8 cellular contexts compared by ENCODE assay signal in genomic region chr19:8367327-8368001, GRCh38. TPM values are rescaled to one million over a fixed set of nuclear protein-coding genes. Genes with fewer than 3 reads are reported as not detected.
DNase-seq lines count a peak whose midpoint lies in the region; ATAC-seq and TF ChIP-seq lines count a peak whose summit lies in the region.

No MANE protein-coding gene starts in this region.

- peak overlapping the region; percentile 50 for H3K9ac ChIP-seq in smooth muscle cell (ENCODE audit: low read depth)

- H3K27me3 Mint-ChIP-seq in MCF 10A (ENCODE audit: insufficient read depth, unreplicated experiment), result no peaks in the 10 kb centered on the region
- peaks cover 63% of the 10 kb centered on the region for H3K27me3 Mint-ChIP-seq in activated naive CD8-positive, alpha-beta T cell treated with anti-CD3 and anti-CD28 coated beads for 36 hours

- intact Hi-C loops in MCF 10A (cut with micrococcal nuclease), result no loop called here

- TF ChIP-seq CTCF in MCF 10A (IDR thresholded peaks at IDR 0.05; ENCODE audit: unreplicated experiment) (no peak), smooth muscle cell (IDR thresholded peaks at IDR 0.05; ENCODE audit: borderline replicate concordance, insufficient read depth, poor library complexity, severe bottlenecking) (no peak)

- no peaks in the 10 kb centered on the region for H3K9me3 ChIP-seq in smooth muscle cell (replicated peaks; ENCODE audit: low read depth)

- peaks cover 6% of the 10 kb centered on the region for H3K36me3 Mint-ChIP-seq in MCF 10A (ENCODE audit: insufficient read depth, unreplicated experiment)
- H3K36me3 Mint-ChIP-seq in activated naive CD8-positive, alpha-beta T cell treated with anti-CD3 and anti-CD28 coated beads for 36 hours, result peaks cover 2% of the 10 kb centered on the region

- H3K4me3 Mint-ChIP-seq in MCF 10A (ENCODE audit: unreplicated experiment), result peak overlapping the region; percentile 39
- H3K4me3 Mint-ChIP-seq in activated naive CD8-positive, alpha-beta T cell treated with anti-CD3 and anti-CD28 coated beads for 36 hours, result no peak overlapping the region

- ATAC-seq in HG03135 (IDR thresholded peaks at IDR 0.05; ENCODE audit: unreplicated experiment) (no peak), HG03342 (IDR thresholded peaks at IDR 0.05; ENCODE audit: unreplicated experiment) (no peak)

- no peak overlapping the region for H3K27ac Mint-ChIP-seq in MCF 10A (ENCODE audit: low read depth, unreplicated experiment)
- H3K27ac Mint-ChIP-seq in activated naive CD8-positive, alpha-beta T cell treated with anti-CD3 and anti-CD28 coated beads for 36 hours, result no peak overlapping the region

- POLR2A ChIA-PET in MCF 10A (lab: Yijun Ruan, JAX), result interaction anchor here (1.3 to 5.7 kb wide), 2 partner anchors 22 to 77 kb away, joined by 4 to 31 read pairs; partner anchors contain the start of gene RAB11B

- WGBS in smooth muscle cell (ENCODE audit: low lambda C conversion rate), result 22% methylated on average over 21 of the region's 23 CpGs

- peaks cover 17% of the 10 kb centered on the region for H3F3A ChIP-seq in smooth muscle cell (ENCODE audit: low read depth)

- peaks cover 24% of the 10 kb centered on the region for H3K4me1 Mint-ChIP-seq in MCF 10A (ENCODE audit: insufficient read depth, unreplicated experiment)
- peaks cover 17% of the 10 kb centered on the region for H3K4me1 Mint-ChIP-seq in activated naive CD8-positive, alpha-beta T cell treated with anti-CD3 and anti-CD28 coated beads for 36 hours

- peaks cover 7% of the 10 kb centered on the region for H3K4me1 ChIP-seq in smooth muscle cell (ENCODE audit: low read depth)

- H2AFZ ChIP-seq in smooth muscle cell (ENCODE audit: low read depth), result no peak overlapping the region

- H3K79me2 ChIP-seq in smooth muscle cell (ENCODE audit: low read depth), result no peaks in the 10 kb centered on the region

- peak overlapping the region; percentile 80 for H3K4me2 ChIP-seq in smooth muscle cell

- peak overlapping the region; percentile 23 for H3K4me3 ChIP-seq in smooth muscle cell

- DNase-seq in C1 segment of cervical spinal cord (lab: John Stamatoyannopoulos, UW), result peak in 12 of 14 donors; percentile 25 to 81 (median 60)
- DNase-seq in NCI-H1105 treated with DMSO at 0.1 percent for 48 hours (lab: John Stamatoyannopoulos, UW), result peak; percentile 66
- peak; percentile 100 for DNase-seq in MCF 10A (ENCODE audit: unreplicated experiment)
- DNase-seq in iPS-NIHi7 (ENCODE audit: extremely low spot score), result peak; percentile 87
- DNase-seq in smooth muscle cell (lab: John Stamatoyannopoulos, UW; ENCODE audit: unreplicated experiment), result peak; percentile 88
- DNase-seq in activated naive CD8-positive, alpha-beta T cell treated with anti-CD3 and anti-CD28 coated beads for 36 hours, result no peak

- peaks cover 9% of the 10 kb centered on the region for H4K20me1 ChIP-seq in smooth muscle cell (ENCODE audit: low read depth)

- no peaks in the 10 kb centered on the region for H3K36me3 ChIP-seq in smooth muscle cell (ENCODE audit: low read depth)

- H3K9me3 Mint-ChIP-seq in MCF 10A (ENCODE audit: unreplicated experiment), result no peaks in the 10 kb centered on the region
- no peaks in the 10 kb centered on the region for H3K9me3 Mint-ChIP-seq in activated naive CD8-positive, alpha-beta T cell treated with anti-CD3 and anti-CD28 coated beads for 36 hours

- BruUV-seq in MCF 10A (replicated peaks; lab: Mats Ljungman, UMichigan), result no TSS peak

- no peaks in the 10 kb centered on the region for H3K27me3 ChIP-seq in smooth muscle cell (ENCODE audit: low read depth)

- peak overlapping the region; percentile 77 for H3K27ac ChIP-seq in smooth muscle cell (ENCODE audit: low read depth)

- CTCF ChIA-PET in MCF 10A (lab: Yijun Ruan, JAX), result interaction anchor here (0.6 to 3.5 kb wide), 5 partner anchors 9 to 1208 kb away, joined by 3 to 24 read pairs (median 3); no protein-coding TSS in a partner anchor

RNA-seq across cellular contexts. Expression of gene ANGPTL4, which starts 3.5 kb away (rescaled TPM):
- total RNA-seq in MCF 10A (2022) (12.6 and 32.8 TPM in 2 replicates), smooth muscle cell (9.4 and 10.2 TPM in 2 replicates)
- 18.7 and 23.9 TPM in 2 replicates for polyA plus RNA-seq in smooth muscle cell
- 1 to 10 TPM; 1.9 to 2.1 TPM for total RNA-seq in activated naive CD8-positive, alpha-beta T cell treated with anti-CD3 and anti-CD28 coated beads for 36 hours

RNA-seq across cellular contexts. Expression of gene RAB11B, which starts 22.7 kb away (rescaled TPM):
- total RNA-seq in MCF 10A (2022) (67.2 and 73.3 TPM in 2 replicates), smooth muscle cell (12.9 and 28.9 TPM in 2 replicates)
- 137 and 148 TPM in 2 replicates for polyA plus RNA-seq in smooth muscle cell
- total RNA-seq in activated naive CD8-positive, alpha-beta T cell treated with anti-CD3 and anti-CD28 coated beads for 36 hours, result 10 to 100 TPM; 60.9 to 65.5 TPM

RNA-seq across cellular contexts. Expression of gene KANK3, which starts 24.4 kb away (rescaled TPM):
- total RNA-seq in MCF 10A (2022) (0.79 and 1.2 TPM in 2 replicates), smooth muscle cell (0.40 and 1.2 TPM in 2 replicates)
- 1.3 and 2.4 TPM in 2 replicates for polyA plus RNA-seq in smooth muscle cell
- under 1 TPM; 0.47 to 0.64 TPM for total RNA-seq in activated naive CD8-positive, alpha-beta T cell treated with anti-CD3 and anti-CD28 coated beads for 36 hours

RNA-seq across cellular contexts. Expression of gene MARCHF2, which starts 45.6 kb away (rescaled TPM):
- total RNA-seq in MCF 10A (2022) (8.3 and 11.5 TPM in 2 replicates), smooth muscle cell (22.2 and 22.5 TPM in 2 replicates)
- polyA plus RNA-seq in smooth muscle cell, result 24.4 and 32.5 TPM in 2 replicates
- 1 to 10 TPM; 6.1 to 6.6 TPM for total RNA-seq in activated naive CD8-positive, alpha-beta T cell treated with anti-CD3 and anti-CD28 coated beads for 36 hours

RNA-seq across cellular contexts. Expression of gene RPS28, which starts 46.2 kb away (rescaled TPM):
- 2,247 and 2,362 TPM in 2 replicates for total RNA-seq in MCF 10A (2022)
- total RNA-seq in smooth muscle cell, result 212 and 236 TPM in 2 replicates
- 574 and 669 TPM in 2 replicates for polyA plus RNA-seq in smooth muscle cell
- total RNA-seq in activated naive CD8-positive, alpha-beta T cell treated with anti-CD3 and anti-CD28 coated beads for 36 hours, result 1,000 to 10,000 TPM; 2,304 to 2,331 TPM
